In the genomic region with DNA sequence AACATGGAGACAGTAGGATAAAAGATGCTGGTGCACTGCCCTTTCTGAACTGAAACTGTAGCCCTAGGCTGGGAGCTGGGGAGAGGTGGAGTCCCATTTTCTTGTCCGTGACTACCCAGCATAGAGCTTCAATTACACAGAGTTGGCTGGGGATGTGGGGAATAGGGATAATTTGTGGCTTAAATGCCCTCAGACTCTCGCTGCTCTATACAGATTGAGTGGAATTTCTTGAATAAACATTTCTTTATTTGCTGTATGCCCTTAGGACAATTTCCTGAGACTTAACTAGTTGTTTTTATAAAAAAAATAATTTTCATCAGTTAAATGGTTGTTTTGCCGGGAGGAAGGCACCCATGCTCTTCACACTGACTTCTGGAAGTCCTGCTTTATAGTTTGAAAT, we compare ENCODE assay signal across 29 cellular contexts. TPM values are rescaled to one million over a fixed set of nuclear protein-coding genes. Genes with fewer than 3 reads are reported as not detected.
"Had no signal": no experiment of that assay in that cellular context is flagged by ENCODE, and none has a peak within 500 bp of the region (broad histone marks: within the 10 kb centered on the region; RNA-seq: fewer than 3 reads in every experiment).

No MANE protein-coding gene starts in this region.

- FAIRE-seq: kidney had no signal

- H3K27me3 ChIP-seq: foreskin keratinocyte, hepatocyte, vagina had no signal

- DNase-seq: cortex of kidney; effector memory CD8-positive, alpha-beta T cell; esophagus squamous epithelium; foreskin keratinocyte; head of caudate nucleus; kidney; left cardiac atrium; left ventricle myocardium inferior; mesendoderm; mucosa of descending colon; naive thymus-derived CD8-positive, alpha-beta T cell; posterior cingulate gyrus; spleen; stimulated activated CD4-positive, alpha-beta T cell treated with anti-CD3 and anti-CD28 coated beads, Interleukin-15, amount 100 ng/mL, for 24 hours; stimulated activated CD4-positive, alpha-beta T cell treated with anti-CD3 and anti-CD28 coated beads, Interleukin-1b, Interleukin-23, amount 100 ng/mL, for 48 hours; stimulated activated CD4-positive, alpha-beta T cell treated with anti-CD3 and anti-CD28 coated beads, Interleukin-4, amount 100 ng/mL, for 24 hours; tibial artery; upper lobe of left lung had no signal

- H3K4me1 Mint-ChIP-seq: naive thymus-derived CD8-positive, alpha-beta T cell; stimulated activated memory B cell treated with anti-CD40 and anti-IgM and Interleukin-4, amounts not matched to agents 10 μg/mL and 1 μg/mL and 100 μg/mL, for 72 hours had no signal

- H3K9me3 Mint-ChIP-seq: effector memory CD8-positive, alpha-beta T cell; stimulated activated naive CD8-positive, alpha-beta T cell treated with anti-CD3 and anti-CD28 coated beads, Interleukin-15, Interleukin-2, amounts not matched to agents 100 ng/mL and 50 ng/mL, for 24 hours had no signal

- H3K36me3 Mint-ChIP-seq: naive thymus-derived CD8-positive, alpha-beta T cell; stimulated activated memory B cell treated with anti-CD40 and anti-IgM and Interleukin-4, amounts not matched to agents 10 μg/mL and 1 μg/mL and 100 μg/mL, for 72 hours had no signal

- H3K36me3 ChIP-seq: esophagus squamous epithelium, left ventricle myocardium inferior, spleen, tibial artery, upper lobe of left lung, vagina had no signal

- H3K4me3 ChIP-seq: esophagus squamous epithelium, hepatocyte, left ventricle myocardium inferior, mucosa of descending colon, spleen, tibial artery, upper lobe of left lung, vagina had no signal

- H3K4me3 Mint-ChIP-seq: effector memory CD8-positive, alpha-beta T cell; naive thymus-derived CD8-positive, alpha-beta T cell; stimulated activated memory B cell treated with anti-CD40 and anti-IgM and Interleukin-4, amounts not matched to agents 10 μg/mL and 1 μg/mL and 100 μg/mL, for 72 hours; stimulated activated naive CD8-positive, alpha-beta T cell treated with anti-CD3 and anti-CD28 coated beads, Interleukin-15, Interleukin-2, amounts not matched to agents 100 ng/mL and 50 ng/mL, for 24 hours had no signal

- H3K27ac Mint-ChIP-seq: effector memory CD8-positive, alpha-beta T cell; naive thymus-derived CD8-positive, alpha-beta T cell; stimulated activated memory B cell treated with anti-CD40 and anti-IgM and Interleukin-4, amounts not matched to agents 10 μg/mL and 1 μg/mL and 100 μg/mL, for 72 hours; stimulated activated naive CD8-positive, alpha-beta T cell treated with anti-CD3 and anti-CD28 coated beads, Interleukin-15, Interleukin-2, amounts not matched to agents 100 ng/mL and 50 ng/mL, for 24 hours had no signal

RNA-seq across cellular contexts. Expression of a gene that starts 7.2 kb away (rescaled TPM):
- total RNA-seq: esophagus squamous epithelium; kidney; left cardiac atrium; left ventricle myocardium inferior; lung microvascular endothelial cell; naive thymus-derived CD8-positive, alpha-beta T cell; osteocyte; pulmonary artery endothelial cell; skeletal muscle tissue; spleen; temporal lobe; vagina had no signal
- polyA plus RNA-seq: naive thymus-derived CD8-positive, alpha-beta T cell; neural cell; spleen had no signal

RNA-seq across cellular contexts. Expression of a gene that starts 30.7 kb away (rescaled TPM):
- total RNA-seq: esophagus squamous epithelium; kidney; left cardiac atrium; left ventricle myocardium inferior; lung microvascular endothelial cell; mucosa of descending colon; naive thymus-derived CD8-positive, alpha-beta T cell; osteocyte; pulmonary artery endothelial cell; sciatic nerve; skeletal muscle tissue; spleen; temporal lobe; upper lobe of left lung; vagina had no signal
- polyA plus RNA-seq: naive thymus-derived CD8-positive, alpha-beta T cell; neural cell; spleen had no signal
